Comparison of ENCODE assay signal across 22 cellular contexts in the genomic region with DNA sequence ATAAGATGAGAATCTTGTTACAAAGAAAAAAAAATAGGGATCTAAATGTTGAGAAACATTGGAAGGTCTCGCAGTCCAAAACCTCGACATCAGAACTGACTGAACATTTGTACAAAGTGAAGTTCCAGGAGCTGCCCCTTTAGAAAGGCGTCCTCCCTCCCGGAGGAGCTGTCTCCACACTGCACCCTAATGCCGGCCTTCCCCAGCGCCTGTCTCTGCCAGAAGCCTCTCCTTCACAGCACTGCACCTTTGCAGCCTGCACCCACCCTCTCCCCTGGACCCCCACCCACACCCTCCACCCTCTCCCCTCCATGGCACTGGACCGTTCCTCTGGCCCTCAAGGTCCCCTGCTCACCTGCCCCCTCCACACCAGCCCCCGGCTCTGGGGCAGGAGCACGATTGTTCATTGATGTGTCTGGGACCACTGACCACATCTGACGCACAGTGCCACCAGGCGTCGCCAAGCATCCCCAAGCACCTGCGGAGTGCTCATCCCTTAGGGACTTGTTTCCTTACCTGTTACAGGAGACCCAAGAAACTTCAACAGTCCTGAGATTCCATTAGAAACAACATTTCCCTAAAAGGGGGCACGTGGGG.
A peak's percentile ranks its signal among the peaks of the same experiment; 100 is the strongest.
DNase-seq lines count a peak whose midpoint lies in the region; ATAC-seq and TF ChIP-seq lines count a peak whose summit lies in the region.
"Had no signal": no experiment of that assay in that cellular context is flagged by ENCODE, and none has a peak within 500 bp of the region (broad histone marks: within the 10 kb centered on the region; RNA-seq: fewer than 3 reads in every experiment).

No MANE protein-coding gene starts in this region.

- CTCF ChIA-PET in HEK293 (lab: Yijun Ruan, JAX): no interaction called here

- DNase-seq in NCI-H1417 (lab: John Stamatoyannopoulos, UW): peak in 2 of 3 experiments; percentile 21 to 39
- no peak for DNase-seq in NCI-H1417 treated with DMSO at 0.1 percent for 48 hours (lab: John Stamatoyannopoulos, UW)
- peak; percentile 23 for DNase-seq in SW480 (ENCODE audit: low spot score)
- peak; percentile 72 for DNase-seq in mesenteric fat pad (ENCODE audit: low spot score)
- DNase-seq in mucosa of descending colon: no peak
- no peak for DNase-seq in NCI-H2196 treated with DMSO at 0.1 percent for 48 hours (lab: John Stamatoyannopoulos, UW; ENCODE audit: unreplicated experiment)
- no peak for DNase-seq in hippocampal formation (lab: John Stamatoyannopoulos, UW)
- DNase-seq: activated CD4-positive, alpha-beta T cell treated with anti-CD3 and anti-CD28 coated beads, Interleukin-2, amount 50 U/mL, for 1 hour; activated naive CD4-positive, alpha-beta T cell treated with anti-CD3 and anti-CD28 coated beads, Interleukin-2, amount 10 ng/mL, durations not matched to agents 7 days and 5 days; BE2C; central memory CD4-positive, alpha-beta T cell; HFFc6; KBM-7; left ventricle myocardium inferior; MV-4-11; NCI-H2029 treated with DMSO at 0.1 percent for 48 hours; NCI-H69; small intestine; stimulated activated CD4-positive, alpha-beta T cell treated with anti-CD3 and anti-CD28 coated beads, Interleukin-4, amount 100 ng/mL, for 4 hours; SW 1271 had no signal

- TF ChIP-seq CTCF in HEK293 (tag by site-specific recombination; IDR thresholded peaks at IDR 0.05) (no peak), mucosa of descending colon (IDR thresholded peaks at IDR 0.05) (no peak)

- POLR2A ChIA-PET in HEK293 (lab: Yijun Ruan, JAX): no interaction called here

- intact Hi-C loops in mucosa of descending colon (cut with DNase I, micrococcal nuclease): no loop called here

- H3K9me3 ChIP-seq in HEK293 (ENCODE audit: control insufficient read depth, insufficient read depth, low read depth, low read length): no peaks in the 10 kb centered on the region
- H3K9me3 ChIP-seq in mucosa of descending colon: no peaks in the 10 kb centered on the region
- H3K9me3 ChIP-seq: BE2C, gastroesophageal sphincter, left ventricle myocardium inferior had no signal

- H3K36me3 ChIP-seq in HEK293 (ENCODE audit: control insufficient read depth in 2 of 2, insufficient read depth in 1 of 2, low read length in 2 of 2) (no peaks in the 10 kb centered on the region), mucosa of descending colon (ENCODE audit: low read depth) (no peaks in the 10 kb centered on the region)
- H3K36me3 ChIP-seq: BE2C, gastroesophageal sphincter, left ventricle myocardium inferior had no signal

- no peak for ATAC-seq in mucosa of descending colon
- ATAC-seq: gastroesophageal sphincter had no signal

- no peak overlapping the region for H3K27ac ChIP-seq in HEK293 (ENCODE audit: extremely low read depth, low read depth, low read length)
- H3K27ac ChIP-seq: gastroesophageal sphincter, left ventricle myocardium inferior had no signal

- H3K4me1 ChIP-seq in HEK293 (ENCODE audit: control insufficient read depth, insufficient read depth, low read length) (no peaks in the 10 kb centered on the region), mucosa of descending colon (ENCODE audit: low read depth) (no peaks in the 10 kb centered on the region)
- H3K4me1 ChIP-seq: BE2C, gastroesophageal sphincter, left ventricle myocardium inferior had no signal

- H3K4me3 ChIP-seq in HEK293 (ENCODE audit: low read depth, low read length) (no peak overlapping the region), mucosa of descending colon (no peak overlapping the region)
- H3K4me3 ChIP-seq: gastroesophageal sphincter, left ventricle myocardium inferior had no signal

TF ChIP-seq in HEK293, 187 proteins besides CTCF, POLR2A, EP300 and RAD21:
- TF ChIP-seq, protein P1, sequence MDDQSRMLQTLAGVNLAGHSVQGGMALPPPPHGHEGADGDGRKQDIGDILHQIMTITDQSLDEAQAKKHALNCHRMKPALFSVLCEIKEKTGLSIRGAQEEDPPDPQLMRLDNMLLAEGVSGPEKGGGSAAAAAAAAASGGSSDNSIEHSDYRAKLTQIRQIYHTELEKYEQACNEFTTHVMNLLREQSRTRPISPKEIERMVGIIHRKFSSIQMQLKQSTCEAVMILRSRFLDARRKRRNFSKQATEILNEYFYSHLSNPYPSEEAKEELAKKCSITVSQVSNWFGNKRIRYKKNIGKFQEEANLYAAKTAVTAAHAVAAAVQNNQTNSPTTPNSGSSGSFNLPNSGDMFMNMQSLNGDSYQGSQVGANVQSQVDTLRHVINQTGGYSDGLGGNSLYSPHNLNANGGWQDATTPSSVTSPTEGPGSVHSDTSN (CRISPR knock-in tag; IDR thresholded peaks at IDR 0.05): no peak
- TF ChIP-seq, protein P2, sequence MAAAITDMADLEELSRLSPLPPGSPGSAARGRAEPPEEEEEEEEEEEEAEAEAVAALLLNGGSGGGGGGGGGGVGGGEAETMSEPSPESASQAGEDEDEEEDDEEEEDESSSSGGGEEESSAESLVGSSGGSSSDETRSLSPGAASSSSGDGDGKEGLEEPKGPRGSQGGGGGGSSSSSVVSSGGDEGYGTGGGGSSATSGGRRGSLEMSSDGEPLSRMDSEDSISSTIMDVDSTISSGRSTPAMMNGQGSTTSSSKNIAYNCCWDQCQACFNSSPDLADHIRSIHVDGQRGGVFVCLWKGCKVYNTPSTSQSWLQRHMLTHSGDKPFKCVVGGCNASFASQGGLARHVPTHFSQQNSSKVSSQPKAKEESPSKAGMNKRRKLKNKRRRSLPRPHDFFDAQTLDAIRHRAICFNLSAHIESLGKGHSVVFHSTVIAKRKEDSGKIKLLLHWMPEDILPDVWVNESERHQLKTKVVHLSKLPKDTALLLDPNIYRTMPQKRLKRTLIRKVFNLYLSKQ (tag by site-specific recombination; IDR thresholded peaks at IDR 0.05; ENCODE audit: borderline replicate concordance): no peak
- TF ChIP-seq ZNF157 (tag by site-specific recombination; IDR thresholded peaks at IDR 0.05) (no peak), TRIM28 (IDR thresholded peaks at IDR 0.05; ENCODE audit: borderline replicate concordance, low read length) (no peak), SCRT2 (tag by site-specific recombination; IDR thresholded peaks at IDR 0.05) (0 out of 2 replicates have a peak, but pooled peaks have one; percentile 22)
- TF ChIP-seq, protein P3, sequence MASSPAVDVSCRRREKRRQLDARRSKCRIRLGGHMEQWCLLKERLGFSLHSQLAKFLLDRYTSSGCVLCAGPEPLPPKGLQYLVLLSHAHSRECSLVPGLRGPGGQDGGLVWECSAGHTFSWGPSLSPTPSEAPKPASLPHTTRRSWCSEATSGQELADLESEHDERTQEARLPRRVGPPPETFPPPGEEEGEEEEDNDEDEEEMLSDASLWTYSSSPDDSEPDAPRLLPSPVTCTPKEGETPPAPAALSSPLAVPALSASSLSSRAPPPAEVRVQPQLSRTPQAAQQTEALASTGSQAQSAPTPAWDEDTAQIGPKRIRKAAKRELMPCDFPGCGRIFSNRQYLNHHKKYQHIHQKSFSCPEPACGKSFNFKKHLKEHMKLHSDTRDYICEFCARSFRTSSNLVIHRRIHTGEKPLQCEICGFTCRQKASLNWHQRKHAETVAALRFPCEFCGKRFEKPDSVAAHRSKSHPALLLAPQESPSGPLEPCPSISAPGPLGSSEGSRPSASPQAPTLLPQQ (tag by site-specific recombination; IDR thresholded peaks at IDR 0.05): no peak

Comparison
In these comparisons a context has a peak if more than half of its experiments do, and no peak if none do; other contexts are left out.
1. DNase-seq: peak in NCI-H1417 (2 of 3), SW480 (single experiment) and mesenteric fat pad (single experiment); none in NCI-H1417 treated with DMSO at 0.1 percent for 48 hours (single experiment), mucosa of descending colon (0 of 3), NCI-H2196 treated with DMSO at 0.1 percent for 48 hours (single experiment) and hippocampal formation (0 of 2).